Comparison of ENCODE assay signal across 17 cellular contexts in genomic region chr18:35019929-35020328, GRCh38.
"Had no signal": no experiment of that assay in that cellular context is flagged by ENCODE, and none has a peak within 500 bp of the region (broad histone marks: within the 10 kb centered on the region; RNA-seq: fewer than 3 reads in every experiment).

No MANE protein-coding gene starts in this region.

- DNase-seq: activated CD4-positive, alpha-beta T cell treated with anti-CD3 and anti-CD28 coated beads, Interleukin-2, amount 10 ng/mL, durations not matched to agents 7 days and 5 days; activated gamma-delta T cell treated with Interleukin-2 at 50 U/mL for 16 hours; activated T-cell treated with anti-CD3 and anti-CD28 coated beads, Interleukin-2, amount 50 U/mL, for 1 hour; cerebellar nuclear complex; foreskin keratinocyte; hippocampal formation; left ventricle myocardium superior; mammary epithelial cell; midbrain; pancreas; right cardiac atrium; small intestine; stimulated activated CD4-positive, alpha-beta T cell treated with anti-CD3 and anti-CD28 coated beads, Interleukin-2, amount 100 ng/mL, for 24 hours; stimulated activated naive CD8-positive, alpha-beta T cell treated with anti-CD3 and anti-CD28 coated beads, Interleukin-15, amount 100 ng/mL, for 72 hours; tibial artery had no signal

- H3K36me3 ChIP-seq: neutrophil, pancreas, tibial artery had no signal

- H3K27ac ChIP-seq: foreskin keratinocyte, neutrophil, pancreas, tibial artery, VCaP had no signal

- H3K9me3 ChIP-seq: neutrophil, pancreas, tibial artery had no signal

- H3K4me1 ChIP-seq: foreskin keratinocyte had no signal

- H3K27me3 ChIP-seq: neutrophil, pancreas, tibial artery had no signal

- H3K4me3 ChIP-seq: pancreas, tibial artery had no signal
